9 cellular contexts compared by ENCODE assay signal in genomic region chr22:50308986-50309600, GRCh38. TPM values are rescaled to one million over a fixed set of nuclear protein-coding genes. Genes with fewer than 3 reads are reported as not detected.
DNase-seq lines count a peak whose midpoint lies in the region; ATAC-seq and TF ChIP-seq lines count a peak whose summit lies in the region.
"Had no signal": no experiment of that assay in that cellular context is flagged by ENCODE, and none has a peak within 500 bp of the region (broad histone marks: within the 10 kb centered on the region; RNA-seq: fewer than 3 reads in every experiment).

No MANE protein-coding gene starts in this region.

- no peak overlapping the region for H2BK5ac ChIP-seq in trophoblast cell (ENCODE audit: low read depth, low read length, poor library complexity)

- H2BK12ac ChIP-seq in trophoblast cell (ENCODE audit: low read length) = no peak overlapping the region

- no peak for ATAC-seq in GM18870 (IDR thresholded peaks at IDR 0.05; ENCODE audit: unreplicated experiment)
- no peak for ATAC-seq in HG03571 (IDR thresholded peaks at IDR 0.05; ENCODE audit: unreplicated experiment)

- DNase-seq in CD14-positive monocyte (ENCODE audit: low spot score) = peak; percentile 43
- no peak for DNase-seq in NT2/D1 (ENCODE audit: low read depth, low spot score)
- DNase-seq in esophagus muscularis mucosa (ENCODE audit: extremely low spot score) = no peak
- no peak for DNase-seq in trophoblast cell
- no peak for DNase-seq in GM20000 (ENCODE audit: low spot score)
- no peak for DNase-seq in DMS 273 treated with DMSO at 0.1 percent for 48 hours (lab: John Stamatoyannopoulos, UW)
- DNase-seq: stimulated activated CD8-positive, alpha-beta memory T cell treated with anti-CD3 and anti-CD28 coated beads, Interleukin-4, amount 100 ng/mL, for 48 hours had no signal

- H4K8ac ChIP-seq in trophoblast cell (ENCODE audit: low read depth, low read length) = no peak overlapping the region

- no peaks in the 10 kb centered on the region for H3K27me3 ChIP-seq in NT2/D1 (ENCODE audit: insufficient read depth, insufficient read length)
- no peaks in the 10 kb centered on the region for H3K27me3 ChIP-seq in esophagus muscularis mucosa
- no peaks in the 10 kb centered on the region for H3K27me3 ChIP-seq in trophoblast cell (ENCODE audit: insufficient read depth, low read length)

- no peak overlapping the region for H3K23ac ChIP-seq in trophoblast cell (ENCODE audit: low read length)

- no peak overlapping the region for H3K14ac ChIP-seq in trophoblast cell (ENCODE audit: low read length)

- H3K4ac ChIP-seq in trophoblast cell (ENCODE audit: low read depth, low read length) = no peak overlapping the region

- H3K79me1 ChIP-seq in trophoblast cell (ENCODE audit: low read length) = peaks cover 28% of the 10 kb centered on the region

- no peak overlapping the region for H2AK5ac ChIP-seq in trophoblast cell (ENCODE audit: low read length)

- H3K9ac ChIP-seq in NT2/D1 (ENCODE audit: insufficient read length, low read depth) = peak overlapping the region; percentile 32
- H3K9ac ChIP-seq in trophoblast cell (ENCODE audit: low read length) = no peak overlapping the region

- H3K27ac Mint-ChIP-seq in CD14-positive monocyte = peak overlapping the region; percentile 76 to 97 (median 94)

- H3K36me3 Mint-ChIP-seq in CD14-positive monocyte = peaks cover 0 to 9% of the 10 kb centered on the region in 2 donors

- no peak overlapping the region for H4K91ac ChIP-seq in trophoblast cell (ENCODE audit: low read depth, low read length)

- peak overlapping the region; percentile 56 to 82 for H3K4me3 Mint-ChIP-seq in CD14-positive monocyte

- no peak for TF ChIP-seq EP300 in esophagus muscularis mucosa (IDR thresholded peaks at IDR 0.05)

- H3K4me2 ChIP-seq in trophoblast cell (ENCODE audit: low read length) = no peak overlapping the region

- H3K4me1 ChIP-seq in NT2/D1 (ENCODE audit: insufficient read depth, insufficient read length) (peaks cover 35% of the 10 kb centered on the region), esophagus muscularis mucosa (peaks cover 39 to 57% (median 53%) of the 10 kb centered on the region in 4 donors), trophoblast cell (ENCODE audit: control insufficient read depth in 1 of 2, insufficient read depth in 2 of 2, low read length in 2 of 2) (peaks cover 26 to 28% of the 10 kb centered on the region in 2 experiments)

- H3K79me2 ChIP-seq in trophoblast cell (ENCODE audit: control insufficient read depth, insufficient read depth, low read length, poor library complexity) = peaks cover 12% of the 10 kb centered on the region

- peaks cover 36% of the 10 kb centered on the region for H3K4me1 Mint-ChIP-seq in CD14-positive monocyte

- H4K12ac ChIP-seq in trophoblast cell (ENCODE audit: low read depth, low read length) = no peak overlapping the region

- no peak overlapping the region for H3K18ac ChIP-seq in trophoblast cell (ENCODE audit: low read length)

- TF ChIP-seq CTCF in CD14-positive monocyte (IDR thresholded peaks at IDR 0.05) = no peak
- no peak for TF ChIP-seq CTCF in esophagus muscularis mucosa (IDR thresholded peaks at IDR 0.05)
- TF ChIP-seq CTCF in GM20000 (IDR thresholded peaks at IDR 0.05; ENCODE audit: extremely low read depth, missing control alignments) = no peak

- TF ChIP-seq POLR2A in esophagus muscularis mucosa (IDR thresholded peaks at IDR 0.05; ENCODE audit: low read depth) = no peak

- H3K4me3 ChIP-seq in NT2/D1 (ENCODE audit: insufficient read length, low read depth) (no peak overlapping the region), esophagus muscularis mucosa (no peak overlapping the region), trophoblast cell (ENCODE audit: low read depth, low read length) (no peak overlapping the region)

- H3K9me3 ChIP-seq in NT2/D1 (ENCODE audit: insufficient read depth, low read length) (no peaks in the 10 kb centered on the region), esophagus muscularis mucosa (no peaks in the 10 kb centered on the region), trophoblast cell (ENCODE audit: insufficient read depth, low read depth, low read length) (no peaks in the 10 kb centered on the region)

- peaks cover 0 to 2% (median 0%) of the 10 kb centered on the region in 7 donors for H3K9me3 Mint-ChIP-seq in CD14-positive monocyte

- peak overlapping the region; percentile 81 to 93 (median 87) for H3K27ac ChIP-seq in esophagus muscularis mucosa (replicated peaks in 1 of 4)
- H3K27ac ChIP-seq in trophoblast cell (ENCODE audit: low read depth, low read length) = peak overlapping the region; percentile 20

- intact Hi-C loops in CD14-positive monocyte (cut with micrococcal nuclease) (loop anchor here in 1 of 2 donors (2.0 to 10.0 kb wide), 2 partner anchors 18 to 344 kb away; partner anchors contain the start of genes DENND6B and PIM3), esophagus muscularis mucosa (cut with DNase I) (loop anchor here (2.0 kb wide), 1 partner anchor 18 kb away; the partner anchor contains the start of gene DENND6B)

- H3K27me3 Mint-ChIP-seq in CD14-positive monocyte (ENCODE audit: low read depth in 3 of 3) = peaks cover 2% of the 10 kb centered on the region in 3 donors

- peak overlapping the region; percentile 8 for H2AFZ ChIP-seq in trophoblast cell (ENCODE audit: insufficient read depth, low read length, poor library complexity)

- no peak overlapping the region for H2BK120ac ChIP-seq in trophoblast cell (ENCODE audit: insufficient read depth, low read length, poor library complexity)

- H3K36me3 ChIP-seq in NT2/D1 (ENCODE audit: insufficient read depth, insufficient read length, low read length) (peaks cover 7% of the 10 kb centered on the region), esophagus muscularis mucosa (peaks cover 0 to 7% (median 0%) of the 10 kb centered on the region in 4 donors), trophoblast cell (ENCODE audit: control insufficient read depth in 1 of 2, insufficient read depth in 2 of 2, low read length in 2 of 2) (peaks cover 0 to 3% of the 10 kb centered on the region in 2 experiments)

- WGBS in esophagus muscularis mucosa = 36% methylated on average over 3 of the region's 9 CpGs
- no CpG with 5 or more reads among the region's 9 CpGs for WGBS in trophoblast cell (ENCODE audit: extremely low coverage, insufficient coverage, insufficient read length)

RNA-seq across cellular contexts. Expression of gene PLXNB2, which starts 1.6 kb away (rescaled TPM):
- polyA plus RNA-seq in CD14-positive monocyte = 10 to 100 TPM; 38.2 to 70.5 TPM
- total RNA-seq in esophagus muscularis mucosa = 100 to 1,000 TPM; 115 to 218 (median 154) TPM
- 61.9 and 66.1 TPM in 2 replicates for polyA plus RNA-seq in trophoblast cell (2013)

RNA-seq across cellular contexts. Expression of gene DENND6B, which starts 17.7 kb away (rescaled TPM):
- 1 to 10 TPM; 1.7 to 2.1 TPM for polyA plus RNA-seq in CD14-positive monocyte
- total RNA-seq in esophagus muscularis mucosa = 1 to 10 TPM; 1.7 to 3.8 (median 2.5) TPM
- 0.97 and 1.2 TPM in 2 replicates for polyA plus RNA-seq in trophoblast cell (2013)

RNA-seq across cellular contexts. Expression of gene PPP6R2, which starts 34.0 kb away (rescaled TPM):
- polyA plus RNA-seq in CD14-positive monocyte = 10 to 100 TPM in 1 of 2 donors, 1 to 10 TPM in 1; 9.1 to 10.3 TPM
- total RNA-seq in esophagus muscularis mucosa = 10 to 100 TPM; 57.7 to 79.4 (median 65.3) TPM
- polyA plus RNA-seq in trophoblast cell (2013) = 25.5 and 25.7 TPM in 2 replicates

RNA-seq across cellular contexts. Expression of gene MAPK11, which starts 38.9 kb away (rescaled TPM):
- not detected for polyA plus RNA-seq in CD14-positive monocyte
- 10 to 100 TPM in 2 of 4 donors, 1 to 10 TPM in 2; 3.7 to 12.5 (median 10.1) TPM for total RNA-seq in esophagus muscularis mucosa
- polyA plus RNA-seq in trophoblast cell (2013) = 0.15 and 0.29 TPM in 2 replicates

RNA-seq across cellular contexts. Expression of gene MAPK12, which starts 47.6 kb away (rescaled TPM):
- polyA plus RNA-seq in CD14-positive monocyte = under 1 TPM; 0.06 to 0.13 TPM
- 10 to 100 TPM in 3 of 4 donors, 1 to 10 TPM in 1; 5.8 to 22.9 (median 16.1) TPM for total RNA-seq in esophagus muscularis mucosa
- 2.5 and 2.7 TPM in 2 replicates for polyA plus RNA-seq in trophoblast cell (2013)
